ENCODE assay signal across 1 cellular context in the genomic region with DNA sequence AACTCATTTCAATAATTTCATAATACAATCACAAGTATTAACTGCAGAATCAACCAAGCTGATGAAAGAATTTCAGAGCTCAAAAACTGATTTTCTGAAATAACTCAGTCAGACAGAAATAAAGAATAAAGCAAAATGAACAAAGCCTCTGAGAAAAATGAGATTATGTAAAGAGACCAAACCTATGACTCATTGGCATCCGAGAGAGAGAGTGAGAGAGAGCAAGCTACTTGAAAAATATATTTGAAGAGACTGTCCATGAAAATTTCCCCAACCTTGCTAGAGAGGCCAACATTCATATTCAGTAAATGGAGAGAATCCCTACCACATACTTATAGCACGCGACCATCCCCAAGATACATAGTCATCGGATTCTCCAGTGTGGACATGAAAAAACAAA.
TF ChIP-seq lines count a peak whose summit lies in the region.

No MANE protein-coding gene starts in this region.

TF ChIP-seq in WTC11, 78 proteins besides CTCF, POLR2A, EP300 and RAD21 (continued from another document):
- no peak for TF ChIP-seq ZNF425 (CRISPR knock-in tag; conservative IDR thresholded peaks at IDR 0.05)
- TF ChIP-seq GABPB1 (CRISPR knock-in tag; IDR thresholded peaks at IDR 0.05): no peak
- no peak for TF ChIP-seq FOXP4 (CRISPR knock-in tag; IDR thresholded peaks at IDR 0.05)
- no peak for TF ChIP-seq SOX15 (CRISPR knock-in tag; IDR thresholded peaks at IDR 0.05)
- TF ChIP-seq TEAD4 (CRISPR knock-in tag; IDR thresholded peaks at IDR 0.05): no peak
- no peak for TF ChIP-seq ZNF671 (CRISPR knock-in tag; IDR thresholded peaks at IDR 0.05)
